1 cellular context compared by ENCODE assay signal in genomic region chr4:26589699-26590098, GRCh38.
TF ChIP-seq lines count a peak whose summit lies in the region.

No MANE protein-coding gene starts in this region.

TF ChIP-seq in GM12878, 131 proteins besides CTCF, POLR2A, EP300 and RAD21 (continued from another document):
- no peak for TF ChIP-seq CHD1 (IDR thresholded peaks at IDR 0.05; ENCODE audit: low read depth, low read length)
- TF ChIP-seq SREBF1 (IDR thresholded peaks at IDR 0.05; ENCODE audit: low read length), result no peak
- TF ChIP-seq CHD2 (IDR thresholded peaks at IDR 0.05; ENCODE audit: borderline replicate concordance, low read depth, low read length), result no peak
- TF ChIP-seq, protein P1, sequence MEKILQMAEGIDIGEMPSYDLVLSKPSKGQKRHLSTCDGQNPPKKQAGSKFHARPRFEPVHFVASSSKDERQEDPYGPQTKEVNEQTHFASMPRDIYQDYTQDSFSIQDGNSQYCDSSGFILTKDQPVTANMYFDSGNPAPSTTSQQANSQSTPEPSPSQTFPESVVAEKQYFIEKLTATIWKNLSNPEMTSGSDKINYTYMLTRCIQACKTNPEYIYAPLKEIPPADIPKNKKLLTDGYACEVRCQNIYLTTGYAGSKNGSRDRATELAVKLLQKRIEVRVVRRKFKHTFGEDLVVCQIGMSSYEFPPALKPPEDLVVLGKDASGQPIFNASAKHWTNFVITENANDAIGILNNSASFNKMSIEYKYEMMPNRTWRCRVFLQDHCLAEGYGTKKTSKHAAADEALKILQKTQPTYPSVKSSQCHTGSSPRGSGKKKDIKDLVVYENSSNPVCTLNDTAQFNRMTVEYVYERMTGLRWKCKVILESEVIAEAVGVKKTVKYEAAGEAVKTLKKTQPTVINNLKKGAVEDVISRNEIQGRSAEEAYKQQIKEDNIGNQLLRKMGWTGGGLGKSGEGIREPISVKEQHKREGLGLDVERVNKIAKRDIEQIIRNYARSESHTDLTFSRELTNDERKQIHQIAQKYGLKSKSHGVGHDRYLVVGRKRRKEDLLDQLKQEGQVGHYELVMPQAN (conservative IDR thresholded peaks at IDR 0.05), result no peak
- no peak for TF ChIP-seq LARP7 (IDR thresholded peaks at IDR 0.05)
- no peak for TF ChIP-seq MXI1 (IDR thresholded peaks at IDR 0.05; ENCODE audit: low read depth, low read length)
- no peak for TF ChIP-seq TCF12 (IDR thresholded peaks at IDR 0.05; ENCODE audit: low read depth, low read length)
- no peak for TF ChIP-seq STAT3 (IDR thresholded peaks at IDR 0.05; ENCODE audit: low read depth, low read length)
- no peak for TF ChIP-seq ZBTB11 (CRISPR knock-in tag; IDR thresholded peaks at IDR 0.05)
- TF ChIP-seq MTA2 (IDR thresholded peaks at IDR 0.05; ENCODE audit: low read depth), result no peak
